In genomic region chr18:50194623-50195532, GRCh38 we compare ENCODE assay signal across 8 cellular contexts. TPM values are rescaled to one million over a fixed set of nuclear protein-coding genes. Genes with fewer than 3 reads are reported as not detected.
A peak's percentile ranks its signal among the peaks of the same experiment; 100 is the strongest.
DNase-seq lines count a peak whose midpoint lies in the region; ATAC-seq and TF ChIP-seq lines count a peak whose summit lies in the region.

Gene MYO5B, minus strand, starts transcription at chr18:50195147. Its CDS starts 354 bp downstream, at chr18:50194793.

- ATAC-seq in GM21526 (IDR thresholded peaks at IDR 0.05; ENCODE audit: low FRiP score, unreplicated experiment) = peak; percentile 72

- TF ChIP-seq CTCF in DOHH2 (IDR thresholded peaks at IDR 0.05; ENCODE audit: low read depth, low read length, poor library complexity, severe bottlenecking) (peak; percentile 28), VCaP (conservative IDR thresholded peaks at IDR 0.05) (peak; percentile 95), choroid plexus epithelial cell (conservative IDR thresholded peaks at IDR 0.05; ENCODE audit: low read depth, low read length) (no peak)

- no peaks in the 10 kb centered on the region for H3K79me1 ChIP-seq in mesendoderm (ENCODE audit: low read length)

- H3K9me3 ChIP-seq in DOHH2 (ENCODE audit: control insufficient read depth, insufficient read depth, low read length) = no peaks in the 10 kb centered on the region
- no peaks in the 10 kb centered on the region for H3K9me3 ChIP-seq in Karpas-422 (ENCODE audit: low read length)

- peaks cover 48% of the 10 kb centered on the region for H3K27me3 ChIP-seq in DOHH2 (ENCODE audit: control insufficient read depth, low read length)
- H3K27me3 ChIP-seq in Karpas-422 (ENCODE audit: low read length) = no peaks in the 10 kb centered on the region
- peaks cover 32% of the 10 kb centered on the region for H3K27me3 ChIP-seq in mesendoderm (ENCODE audit: insufficient read depth, low read length, poor library complexity)

- H3K4me3 ChIP-seq in DOHH2 (ENCODE audit: low read length) = peak within 1 kb of the TSS; percentile 33
- H3K4me3 ChIP-seq in Karpas-422 (ENCODE audit: low read length) = no peak within 1 kb of the TSS
- H3K4me3 ChIP-seq in choroid plexus epithelial cell (ENCODE audit: low read depth, low read length) = peak within 1 kb of the TSS; percentile 29
- H3K4me3 ChIP-seq in mesendoderm (ENCODE audit: low read length) = peak within 1 kb of the TSS; percentile 48

- H3K56ac ChIP-seq in mesendoderm (ENCODE audit: low read length) = peak within 1 kb of the TSS; percentile 81

- H3K4me2 ChIP-seq in DOHH2 (ENCODE audit: low read length) (peak within 1 kb of the TSS; percentile 44; the same call in 1 of the 2 replicates), Karpas-422 (ENCODE audit: low read depth, low read length, poor library complexity, severe bottlenecking) (peak within 1 kb of the TSS; percentile 13), mesendoderm (ENCODE audit: low read length) (peak within 1 kb of the TSS; percentile 77)

- H4K5ac ChIP-seq in mesendoderm (ENCODE audit: low read length) = no peak within 1 kb of the TSS

- H2BK120ac ChIP-seq in mesendoderm (ENCODE audit: low read depth, low read length) = no peak within 1 kb of the TSS

- no peak within 1 kb of the TSS for H4K8ac ChIP-seq in mesendoderm (ENCODE audit: low read depth, low read length)

- peaks cover 3% of the 10 kb centered on the region; the same call in 1 of the 2 replicates for H3K4me1 ChIP-seq in DOHH2 (ENCODE audit: control insufficient read depth, low read length)
- H3K4me1 ChIP-seq in Karpas-422 (ENCODE audit: low read length) = no peaks in the 10 kb centered on the region
- H3K4me1 ChIP-seq in mesendoderm (ENCODE audit: control insufficient read depth, low read depth, low read length) = peaks cover 6% of the 10 kb centered on the region

- no peak within 1 kb of the TSS for H2AFZ ChIP-seq in Karpas-422 (ENCODE audit: low read length)

- H3K18ac ChIP-seq in mesendoderm (ENCODE audit: low read length) = no peak within 1 kb of the TSS

- H3K9ac ChIP-seq in Karpas-422 (ENCODE audit: low read length) (no peak within 1 kb of the TSS), mesendoderm (ENCODE audit: low read length) (peak within 1 kb of the TSS; percentile 63)

- H2BK15ac ChIP-seq in mesendoderm (replicated peaks; ENCODE audit: low read depth) = no peak within 1 kb of the TSS

- H3K4ac ChIP-seq in mesendoderm (ENCODE audit: low read depth, low read length) = no peak within 1 kb of the TSS

- no peak within 1 kb of the TSS for H2BK5ac ChIP-seq in mesendoderm (ENCODE audit: low read length)

- peak within 1 kb of the TSS; percentile 89 for H3K23ac ChIP-seq in mesendoderm (ENCODE audit: low read length)

- no CpG with 5 or more reads among the region's 115 CpGs for WGBS in mesendoderm (ENCODE audit: extremely low coverage, insufficient coverage, low lambda C conversion rate)

- H2AK5ac ChIP-seq in mesendoderm (ENCODE audit: low read length) = no peak within 1 kb of the TSS

- no peaks in the 10 kb centered on the region for H3F3A ChIP-seq in DOHH2 (ENCODE audit: control insufficient read depth, insufficient read depth)

- peak; percentile 70 for DNase-seq in Karpas-422
- no peak for DNase-seq in choroid plexus epithelial cell (ENCODE audit: low read depth)
- peak; percentile 64 for DNase-seq in mesendoderm
- peak; percentile 6 for DNase-seq in stimulated activated CD8-positive, alpha-beta memory T cell treated with anti-CD3 and anti-CD28 coated beads, Interleukin-7, amount 100 ng/mL, for 24 hours (ENCODE audit: low read depth)
- no peak for DNase-seq in cerebellar nuclear complex (lab: John Stamatoyannopoulos, UW)

- H3K27ac ChIP-seq in DOHH2 (ENCODE audit: low read depth, low read length) = no peak within 1 kb of the TSS
- no peak within 1 kb of the TSS for H3K27ac ChIP-seq in Karpas-422 (ENCODE audit: low read length)
- peak within 1 kb of the TSS; percentile 81 for H3K27ac ChIP-seq in VCaP
- H3K27ac ChIP-seq in mesendoderm (ENCODE audit: low read depth, low read length) = no peak within 1 kb of the TSS

- H3K79me2 ChIP-seq in DOHH2 (ENCODE audit: control insufficient read depth, low read length) (no peaks in the 10 kb centered on the region), Karpas-422 (ENCODE audit: low read length) (no peaks in the 10 kb centered on the region), mesendoderm (ENCODE audit: control insufficient read depth, insufficient read depth, low read length) (no peaks in the 10 kb centered on the region)

- no peaks in the 10 kb centered on the region for H3K9me2 ChIP-seq in DOHH2 (replicated peaks; ENCODE audit: control insufficient read depth, low read length)
- no peaks in the 10 kb centered on the region for H3K9me2 ChIP-seq in Karpas-422 (replicated peaks; ENCODE audit: insufficient read depth, low read length)

- H4K20me1 ChIP-seq in DOHH2 (ENCODE audit: control insufficient read depth, insufficient read depth, low read depth, low read length) = no peaks in the 10 kb centered on the region
- no peaks in the 10 kb centered on the region for H4K20me1 ChIP-seq in Karpas-422 (ENCODE audit: insufficient read depth, low read depth, low read length)

- no peaks in the 10 kb centered on the region for H3K36me3 ChIP-seq in DOHH2 (ENCODE audit: control insufficient read depth, low read length)
- H3K36me3 ChIP-seq in Karpas-422 (ENCODE audit: insufficient read depth, low read length) = no peaks in the 10 kb centered on the region
- H3K36me3 ChIP-seq in mesendoderm (ENCODE audit: control insufficient read depth, insufficient read depth, low read length) = no peaks in the 10 kb centered on the region

RNA-seq across cellular contexts. Expression of gene MYO5B, which starts in this region (rescaled TPM):
- total RNA-seq in Karpas-422 (2014; rRNA removed; shearing (Covaris generic); ENCODE audit: low replicate concordance) = 0.97 TPM in 1 of 2 replicates, not detected in the other
- polyA plus RNA-seq in mesendoderm (2013, experiment 1 of 2) = 5.0 TPM
- polyA plus RNA-seq in mesendoderm (2013, experiment 2 of 2) = 5.1 TPM

Comparison
In these comparisons a context has a peak if more than half of its experiments do, and no peak if none do; other contexts are left out.
1. Peak in DNase-seq and H3K4me2 ChIP-seq in Karpas-422; RNA of the gene not detected or under 1 TPM.
2. H3K4me2 ChIP-seq: peak in every context shown above with its lines; median percentile 77 in mesendoderm; 44 in DOHH2; 13 in Karpas-422.
3. DNase-seq: peak in mesendoderm (single experiment) and stimulated activated CD8-positive, alpha-beta memory T cell treated with anti-CD3 and anti-CD28 coated beads, Interleukin-7, amount 100 ng/mL, for 24 hours (single experiment); none in choroid plexus epithelial cell (single experiment) and cerebellar nuclear complex (0 of 2).